8 cellular contexts compared by ENCODE assay signal in the genomic region with DNA sequence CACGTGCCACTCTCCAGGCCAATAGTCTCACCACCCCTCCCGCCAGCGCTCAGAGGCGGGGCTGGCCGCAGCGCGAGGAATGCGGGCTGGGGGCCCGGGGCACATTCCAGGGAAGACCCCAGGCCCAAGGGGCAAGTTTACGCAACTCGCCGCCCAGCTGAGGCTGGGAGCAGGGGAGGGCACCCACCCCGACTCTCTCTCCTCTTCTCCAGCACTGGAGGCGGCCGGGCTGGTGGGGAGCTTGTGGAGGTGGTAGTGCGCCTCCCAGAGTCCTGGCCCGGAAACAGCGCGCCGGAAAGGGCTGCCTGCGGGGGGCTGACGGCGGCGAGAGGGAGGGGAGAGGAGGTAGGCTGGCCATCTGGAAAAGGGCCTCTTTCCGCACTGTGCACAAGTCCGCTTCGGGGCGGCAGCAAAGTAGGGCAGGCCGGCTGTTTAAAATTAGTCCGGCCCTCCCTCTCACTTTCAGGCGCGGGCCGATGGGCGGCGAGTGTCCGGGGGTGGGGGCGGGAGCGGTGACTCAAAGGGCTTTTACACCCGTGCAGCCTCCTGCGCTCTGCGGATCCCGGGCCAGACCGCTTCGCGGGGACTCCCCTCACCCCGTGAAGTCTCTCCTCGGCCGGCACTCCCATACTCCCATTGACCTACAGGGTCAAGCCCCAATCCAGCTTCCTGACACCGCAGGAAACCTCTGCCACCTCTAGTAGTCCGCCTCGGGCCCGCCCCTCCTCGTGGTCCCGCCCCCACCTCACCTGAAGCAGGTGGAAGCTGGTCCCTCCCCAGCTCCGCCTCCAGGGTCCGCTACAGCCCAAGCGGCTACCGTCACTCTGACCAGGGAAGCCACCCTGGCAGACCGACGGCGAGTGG. TPM values are rescaled to one million over a fixed set of nuclear protein-coding genes. Genes with fewer than 3 reads are reported as not detected.
A peak's percentile ranks its signal among the peaks of the same experiment; 100 is the strongest.
DNase-seq lines count a peak whose midpoint lies in the region; ATAC-seq and TF ChIP-seq lines count a peak whose summit lies in the region.

No MANE protein-coding gene starts in this region.

- H3K4me1 Mint-ChIP-seq in activated T-helper 1 cell treated with anti-CD3 and anti-CD28 coated beads, Interleukin-12 subunit alpha, Interleukin-12 subunit beta, Interleukin-2, Interleukin-4 antibody, amounts not matched to agents 30 ng/mL and 10 ng/mL and 1 ng/mL, durations not matched to agents 14 hours and 24 hours and 36 hours (ENCODE audit: low read depth): peaks cover 63% of the 10 kb centered on the region
- peaks cover 31 to 56% (median 55%) of the 10 kb centered on the region in 4 donors for H3K4me1 Mint-ChIP-seq in naive thymus-derived CD8-positive, alpha-beta T cell

- peak overlapping the region; percentile 89 for H3K4me2 ChIP-seq in fibroblast of lung (ENCODE audit: extremely low read depth, insufficient read depth, low read length)

- peaks cover 5% of the 10 kb centered on the region for H3K36me3 Mint-ChIP-seq in activated T-helper 1 cell treated with anti-CD3 and anti-CD28 coated beads, Interleukin-12 subunit alpha, Interleukin-12 subunit beta, Interleukin-2, Interleukin-4 antibody, amounts not matched to agents 30 ng/mL and 10 ng/mL and 1 ng/mL, durations not matched to agents 14 hours and 24 hours and 36 hours (ENCODE audit: low read depth)
- H3K36me3 Mint-ChIP-seq in naive thymus-derived CD8-positive, alpha-beta T cell: no peaks in the 10 kb centered on the region

- peak; percentile 21 for ATAC-seq in HG03196 (IDR thresholded peaks at IDR 0.05; ENCODE audit: unreplicated experiment)
- ATAC-seq in naive thymus-derived CD8-positive, alpha-beta T cell: peak; percentile 2 to 7

- H2AFZ ChIP-seq in fibroblast of lung (ENCODE audit: low read length): peak overlapping the region; percentile 39

- H3K4me3 ChIP-seq in A673 (ENCODE audit: low read depth, low read length, poor library complexity, severe bottlenecking) (peak overlapping the region; percentile 90), NT2/D1 (ENCODE audit: insufficient read length, low read depth) (peak overlapping the region; percentile 86), fibroblast of lung (replicated peaks in 1 of 4; ENCODE audit: control extremely low read depth in 1 of 4, insufficient read depth in 1 of 4, low read depth in 3 of 4, low read length in 4 of 4) (peak overlapping the region; percentile 79 to 90 (median 87)), tibial artery (peak overlapping the region; percentile 70 to 74)

- H3K9me3 ChIP-seq in A673 (ENCODE audit: low read depth, low read length, poor library complexity, severe bottlenecking) (no peaks in the 10 kb centered on the region), NT2/D1 (ENCODE audit: insufficient read depth, low read length) (no peaks in the 10 kb centered on the region), fibroblast of lung (ENCODE audit: control insufficient read depth, insufficient read depth, low read depth, low read length) (no peaks in the 10 kb centered on the region), tibial artery (no peaks in the 10 kb centered on the region)

- no peaks in the 10 kb centered on the region for H3K27me3 ChIP-seq in A673 (replicated peaks; ENCODE audit: insufficient read depth, low read depth, low read length, poor library complexity)
- peaks cover 36% of the 10 kb centered on the region for H3K27me3 ChIP-seq in NT2/D1 (ENCODE audit: insufficient read depth, insufficient read length)
- H3K27me3 ChIP-seq in fibroblast of lung (ENCODE audit: control insufficient read depth, insufficient read depth, low read length): no peaks in the 10 kb centered on the region
- H3K27me3 ChIP-seq in tibial artery: peaks cover 0 to 27% of the 10 kb centered on the region in 2 donors

- POLR2A ChIA-PET in A673 (lab: Charles Lee; ENCODE audit: low non-redundant PET): no interaction called here
- POLR2A ChIA-PET in naive thymus-derived CD8-positive, alpha-beta T cell (lab: Charles Lee): interaction anchor here (1.1 to 5.7 kb wide), 3 partner anchors 17 to 313 kb away, joined by 3 to 99 read pairs (median 3); a partner anchor contains a TSS

- H3K9ac ChIP-seq in NT2/D1 (ENCODE audit: insufficient read length, low read depth) (peak overlapping the region; percentile 90), fibroblast of lung (ENCODE audit: insufficient read depth, low read length) (peak overlapping the region; percentile 76)

- H3K27me3 Mint-ChIP-seq in activated T-helper 1 cell treated with anti-CD3 and anti-CD28 coated beads, Interleukin-12 subunit alpha, Interleukin-12 subunit beta, Interleukin-2, Interleukin-4 antibody, amounts not matched to agents 30 ng/mL and 10 ng/mL and 1 ng/mL, durations not matched to agents 14 hours and 24 hours and 36 hours (ENCODE audit: insufficient read depth): peaks cover 6% of the 10 kb centered on the region
- H3K27me3 Mint-ChIP-seq in naive thymus-derived CD8-positive, alpha-beta T cell: peaks cover 0 to 8% (median 0%) of the 10 kb centered on the region in 5 donors

- H3K27ac ChIP-seq in A673 (ENCODE audit: low read depth, low read length, poor library complexity, severe bottlenecking) (peak overlapping the region; percentile 79), fibroblast of lung (ENCODE audit: insufficient read depth, low read length) (peak overlapping the region; percentile 85), tibial artery (peak overlapping the region; percentile 75 to 83)

- H3K79me2 ChIP-seq in fibroblast of lung (ENCODE audit: control insufficient read depth, insufficient read depth, low read length): peaks cover 28% of the 10 kb centered on the region

- intact Hi-C loops in A673 (cut with micrococcal nuclease; ENCODE audit: unreplicated experiment) (no loop called here), tibial artery (cut with DNase I; ENCODE audit: low total_unique reads) (no loop called here)
- intact Hi-C loops in activated T-helper 1 cell treated with anti-CD3 and anti-CD28 coated beads, Interleukin-12 subunit alpha, Interleukin-12 subunit beta, Interleukin-2, Interleukin-4 antibody, amounts not matched to agents 30 ng/mL and 10 ng/mL and 1 ng/mL, durations not matched to agents 14 hours and 24 hours and 36 hours (cut with micrococcal nuclease): loop anchor here (2.0 to 10.0 kb wide), 6 partner anchors 64 to 1078 kb away; a partner anchor contains a TSS

- H3K9me3 Mint-ChIP-seq in activated T-helper 1 cell treated with anti-CD3 and anti-CD28 coated beads, Interleukin-12 subunit alpha, Interleukin-12 subunit beta, Interleukin-2, Interleukin-4 antibody, amounts not matched to agents 30 ng/mL and 10 ng/mL and 1 ng/mL, durations not matched to agents 14 hours and 24 hours and 36 hours: no peaks in the 10 kb centered on the region
- no peaks in the 10 kb centered on the region for H3K9me3 Mint-ChIP-seq in naive thymus-derived CD8-positive, alpha-beta T cell

- peak overlapping the region; percentile 85 for H3K4me3 Mint-ChIP-seq in activated T-helper 1 cell treated with anti-CD3 and anti-CD28 coated beads, Interleukin-12 subunit alpha, Interleukin-12 subunit beta, Interleukin-2, Interleukin-4 antibody, amounts not matched to agents 30 ng/mL and 10 ng/mL and 1 ng/mL, durations not matched to agents 14 hours and 24 hours and 36 hours
- H3K4me3 Mint-ChIP-seq in naive thymus-derived CD8-positive, alpha-beta T cell: peak overlapping the region; percentile 87 to 98 (median 90)

- DNase-seq in A673 (ENCODE audit: low spot score) (peak; percentile 95), GM13976 (ENCODE audit: low spot score) (peak; percentile 80), NT2/D1 (ENCODE audit: low read depth, low spot score) (peak; percentile 84), fibroblast of lung (ENCODE audit: low read depth in 2 of 2) (peak; percentile 88 to 90), tibial artery (peak; percentile 72 to 88)
- DNase-seq in activated T-helper 1 cell treated with anti-CD3 and anti-CD28 coated beads, Interleukin-12 subunit alpha, Interleukin-12 subunit beta, Interleukin-2, Interleukin-4 antibody, amounts not matched to agents 30 ng/mL and 10 ng/mL and 1 ng/mL, durations not matched to agents 14 hours and 24 hours and 36 hours (ENCODE audit: low spot score): peak; percentile 33
- peak; percentile 20 to 69 (median 36) for DNase-seq in naive thymus-derived CD8-positive, alpha-beta T cell

- peaks cover 66% of the 10 kb centered on the region for H3K4me1 ChIP-seq in A673 (ENCODE audit: insufficient read depth, low read length, poor library complexity, severe bottlenecking)
- H3K4me1 ChIP-seq in NT2/D1 (ENCODE audit: insufficient read depth, insufficient read length): peaks cover 42% of the 10 kb centered on the region
- H3K4me1 ChIP-seq in fibroblast of lung (ENCODE audit: control insufficient read depth, extremely low read depth, insufficient read depth, low read length): peaks cover 52% of the 10 kb centered on the region
- H3K4me1 ChIP-seq in tibial artery: peaks cover 0 to 71% (median 56%) of the 10 kb centered on the region in 4 donors

- TF ChIP-seq CTCF in A673 (conservative IDR thresholded peaks at IDR 0.05; ENCODE audit: low read depth, low read length) (peak; percentile 68), GM13976 (IDR thresholded peaks at IDR 0.05; ENCODE audit: borderline replicate concordance, control extremely low read depth, extremely low read depth, insufficient read depth, missing control alignments) (peak; percentile 35), fibroblast of lung (conservative IDR thresholded peaks at IDR 0.05 in 1 of 2, IDR thresholded peaks at IDR 0.05 in 1 of 2; ENCODE audit: low read depth in 1 of 2, low read length in 2 of 2) (peak; percentile 27 to 38), tibial artery (IDR thresholded peaks at IDR 0.05) (peak; percentile 12 to 19)

- CTCF ChIA-PET in A673 (lab: Charles Lee): interaction anchor here (0.5 kb wide), 1 partner anchor 93 kb away, joined by 3 read pairs; no protein-coding TSS in a partner anchor

- no TSS peak for BruUV-seq in A673 (replicated peaks; lab: Mats Ljungman, UMichigan)

- no peaks in the 10 kb centered on the region for H4K20me1 ChIP-seq in fibroblast of lung (ENCODE audit: control insufficient read depth, extremely low read depth, insufficient read depth, low read length)

- H3K36me3 ChIP-seq in A673 (ENCODE audit: insufficient read depth, low read length, poor library complexity, severe bottlenecking) (no peaks in the 10 kb centered on the region), NT2/D1 (ENCODE audit: insufficient read depth, insufficient read length, low read length) (peaks cover 2% of the 10 kb centered on the region), fibroblast of lung (ENCODE audit: control insufficient read depth, insufficient read depth, low read length) (peaks cover 3% of the 10 kb centered on the region), tibial artery (no peaks in the 10 kb centered on the region)

- in situ Hi-C loops in GM13976 (cut with MboI; ENCODE audit: low sequenced_read_pairs, unreplicated experiment): no loop called here

- peak overlapping the region; percentile 94 for H3K27ac Mint-ChIP-seq in activated T-helper 1 cell treated with anti-CD3 and anti-CD28 coated beads, Interleukin-12 subunit alpha, Interleukin-12 subunit beta, Interleukin-2, Interleukin-4 antibody, amounts not matched to agents 30 ng/mL and 10 ng/mL and 1 ng/mL, durations not matched to agents 14 hours and 24 hours and 36 hours
- H3K27ac Mint-ChIP-seq in naive thymus-derived CD8-positive, alpha-beta T cell: peak overlapping the region in 7 of 10 donors; percentile 75 to 94 (median 87)

RNA-seq across cellular contexts. Expression of a gene that starts 1.0 kb away (rescaled TPM):
- total RNA-seq in A673 (2021) (94.9 and 96.4 TPM in 2 replicates), fibroblast of lung (7.1 and 13.9 TPM in 2 replicates)
- total RNA-seq in activated T-helper 1 cell treated with anti-CD3 and anti-CD28 coated beads, Interleukin-12 subunit alpha, Interleukin-12 subunit beta, Interleukin-2, Interleukin-4 antibody, amounts not matched to agents 30 ng/mL and 10 ng/mL and 1 ng/mL, durations not matched to agents 14 hours and 24 hours and 36 hours: 116 and 119 TPM in 2 replicates
- polyA plus RNA-seq in fibroblast of lung: 25.8 and 32.7 TPM in 2 replicates
- polyA plus RNA-seq in fibroblast of lung (2012): 41.2 and 62.7 TPM in 2 replicates
- polyA minus RNA-seq in fibroblast of lung (ENCODE audit: low replicate concordance): 52.9 and 83.9 TPM in 2 replicates
- total RNA-seq in naive thymus-derived CD8-positive, alpha-beta T cell: 10 to 100 TPM; 34.5 to 47.3 TPM
- polyA plus RNA-seq in naive thymus-derived CD8-positive, alpha-beta T cell: 1 to 10 TPM; 1.6 to 3.0 (median 2.3) TPM

RNA-seq across cellular contexts. Expression of a gene that starts 2.5 kb away (rescaled TPM):
- total RNA-seq in A673 (2021) (2.4 and 3.6 TPM in 2 replicates), fibroblast of lung (1.0 and 2.3 TPM in 2 replicates)
- total RNA-seq in activated T-helper 1 cell treated with anti-CD3 and anti-CD28 coated beads, Interleukin-12 subunit alpha, Interleukin-12 subunit beta, Interleukin-2, Interleukin-4 antibody, amounts not matched to agents 30 ng/mL and 10 ng/mL and 1 ng/mL, durations not matched to agents 14 hours and 24 hours and 36 hours: 5.1 TPM in 2 replicates
- 1.9 and 2.0 TPM in 2 replicates for polyA plus RNA-seq in fibroblast of lung
- polyA plus RNA-seq in fibroblast of lung (2012): 1.9 and 2.0 TPM in 2 replicates
- 0.16 and 3.9 TPM in 2 replicates for polyA minus RNA-seq in fibroblast of lung (ENCODE audit: low replicate concordance)
- total RNA-seq in naive thymus-derived CD8-positive, alpha-beta T cell: 1 to 10 TPM; 1.6 to 2.7 TPM
- under 1 TPM; 0.04 to 0.20 (median 0.19) TPM for polyA plus RNA-seq in naive thymus-derived CD8-positive, alpha-beta T cell

RNA-seq across cellular contexts. Expression of a gene that starts 19.4 kb away (rescaled TPM):
- total RNA-seq in A673 (2021): 30.4 and 38.2 TPM in 2 replicates
- total RNA-seq in activated T-helper 1 cell treated with anti-CD3 and anti-CD28 coated beads, Interleukin-12 subunit alpha, Interleukin-12 subunit beta, Interleukin-2, Interleukin-4 antibody, amounts not matched to agents 30 ng/mL and 10 ng/mL and 1 ng/mL, durations not matched to agents 14 hours and 24 hours and 36 hours: 68.5 and 72.4 TPM in 2 replicates
- total RNA-seq in fibroblast of lung: 25.7 and 26.3 TPM in 2 replicates
- polyA plus RNA-seq in fibroblast of lung: 43.2 and 53.5 TPM in 2 replicates
- 39.8 and 49.8 TPM in 2 replicates for polyA plus RNA-seq in fibroblast of lung (2012)
- 60.4 and 70.6 TPM in 2 replicates for polyA minus RNA-seq in fibroblast of lung (ENCODE audit: low replicate concordance)
- 10 to 100 TPM; 40.0 to 40.2 TPM for total RNA-seq in naive thymus-derived CD8-positive, alpha-beta T cell
- polyA plus RNA-seq in naive thymus-derived CD8-positive, alpha-beta T cell: 10 to 100 TPM; 65.3 to 88.4 (median 76.4) TPM

RNA-seq across cellular contexts. Expression of a gene that starts 33.0 kb away (rescaled TPM):
- total RNA-seq in A673 (2021) (5.8 and 8.9 TPM in 2 replicates), fibroblast of lung (23.6 and 37.7 TPM in 2 replicates)
- 39.6 and 42.3 TPM in 2 replicates for total RNA-seq in activated T-helper 1 cell treated with anti-CD3 and anti-CD28 coated beads, Interleukin-12 subunit alpha, Interleukin-12 subunit beta, Interleukin-2, Interleukin-4 antibody, amounts not matched to agents 30 ng/mL and 10 ng/mL and 1 ng/mL, durations not matched to agents 14 hours and 24 hours and 36 hours
- 9.9 and 11.5 TPM in 2 replicates for polyA plus RNA-seq in fibroblast of lung
- 13.2 and 15.2 TPM in 2 replicates for polyA plus RNA-seq in fibroblast of lung (2012)
- polyA minus RNA-seq in fibroblast of lung (ENCODE audit: low replicate concordance): 71.0 and 99.7 TPM in 2 replicates
- total RNA-seq in naive thymus-derived CD8-positive, alpha-beta T cell: 10 to 100 TPM; 39.1 to 41.0 TPM
- 10 to 100 TPM in 1 of 3 donors, 1 to 10 TPM in 2; 7.9 to 11.7 (median 8.3) TPM for polyA plus RNA-seq in naive thymus-derived CD8-positive, alpha-beta T cell

RNA-seq across cellular contexts. Expression of a gene that starts 47.4 kb away (rescaled TPM):
- total RNA-seq in A673 (2021): 3.3 and 4.7 TPM in 2 replicates
- total RNA-seq in activated T-helper 1 cell treated with anti-CD3 and anti-CD28 coated beads, Interleukin-12 subunit alpha, Interleukin-12 subunit beta, Interleukin-2, Interleukin-4 antibody, amounts not matched to agents 30 ng/mL and 10 ng/mL and 1 ng/mL, durations not matched to agents 14 hours and 24 hours and 36 hours: 8.5 and 9.0 TPM in 2 replicates
- 0.26 and 0.33 TPM in 2 replicates for total RNA-seq in fibroblast of lung
- polyA plus RNA-seq in fibroblast of lung: 0.36 and 0.42 TPM in 2 replicates
- polyA plus RNA-seq in fibroblast of lung (2012): 0.37 and 0.52 TPM in 2 replicates
- polyA minus RNA-seq in fibroblast of lung (ENCODE audit: low replicate concordance): 0.16 and 0.26 TPM in 2 replicates
- 1 to 10 TPM; 5.0 to 5.6 TPM for total RNA-seq in naive thymus-derived CD8-positive, alpha-beta T cell
- polyA plus RNA-seq in naive thymus-derived CD8-positive, alpha-beta T cell: not detected

Comparison
In these comparisons a context has a peak if more than half of its experiments do, and no peak if none do; other contexts are left out.
1. Peak in every context shown above with its lines: DNase-seq, ATAC-seq, H3K4me3 ChIP-seq and H3K27ac ChIP-seq.
2. DNase-seq: peak in every context shown above with its lines; median percentile 95 in A673; 89 in fibroblast of lung; 84 in NT2/D1; 80 in GM13976; 80 in tibial artery; 36 in naive thymus-derived CD8-positive, alpha-beta T cell; 33 in activated T-helper 1 cell treated with anti-CD3 and anti-CD28 coated beads, Interleukin-12 subunit alpha, Interleukin-12 subunit beta, Interleukin-2, Interleukin-4 antibody, amounts not matched to agents 30 ng/mL and 10 ng/mL and 1 ng/mL, durations not matched to agents 14 hours and 24 hours and 36 hours.
3. CTCF ChIP-seq: peak in every context shown above with its lines; median percentile 68 in A673; 35 in GM13976; 32 in fibroblast of lung; 16 in tibial artery.